In genomic region chr7:45196374-45196773, GRCh38 we compare ENCODE assay signal across 12 cellular contexts. TPM values are rescaled to one million over a fixed set of nuclear protein-coding genes. Genes with fewer than 3 reads are reported as not detected.
DNase-seq lines count a peak whose midpoint lies in the region; ATAC-seq, FAIRE-seq and TF ChIP-seq lines count a peak whose summit lies in the region.
"Had no signal": no experiment of that assay in that cellular context is flagged by ENCODE, and none has a peak within 500 bp of the region (broad histone marks: within the 10 kb centered on the region; RNA-seq: fewer than 3 reads in every experiment).

No MANE protein-coding gene starts in this region.

- intact Hi-C loops in pancreas (cut with DNase I): no loop called here

- TF ChIP-seq CTCF in pancreas (IDR thresholded peaks at IDR 0.05): no peak

- H3K9me3 Mint-ChIP-seq in T-helper 2 cell treated with Interferon-gamma antibody and Interleukin-4, amounts not matched to agents 5 μg/mL and 100 μg/mL, for 36 hours: no peaks in the 10 kb centered on the region
- no peaks in the 10 kb centered on the region for H3K9me3 Mint-ChIP-seq in T-cell
- H3K9me3 Mint-ChIP-seq: type B pancreatic cell had no signal

- no peak for FAIRE-seq in pancreas (lab: Jason Lieb, UNC)

- peaks cover 19% of the 10 kb centered on the region for H3K27me3 Mint-ChIP-seq in T-helper 2 cell treated with Interferon-gamma antibody and Interleukin-4, amounts not matched to agents 5 μg/mL and 100 μg/mL, for 36 hours (ENCODE audit: low read depth)
- peaks cover 11 to 22% of the 10 kb centered on the region in 2 donors for H3K27me3 Mint-ChIP-seq in T-cell

- no peak overlapping the region for H3K4me3 ChIP-seq in pancreas
- H3K4me3 ChIP-seq: SJCRH30 had no signal

- no peaks in the 10 kb centered on the region for H3K36me3 ChIP-seq in pancreas
- H3K36me3 ChIP-seq: SJCRH30 had no signal

- CTCF ChIA-PET in T-cell (lab: Charles Lee): no interaction called here

- no peak overlapping the region for H3K27ac Mint-ChIP-seq in T-helper 2 cell treated with Interferon-gamma antibody and Interleukin-4, amounts not matched to agents 5 μg/mL and 100 μg/mL, for 36 hours
- H3K27ac Mint-ChIP-seq in T-cell: no peak overlapping the region
- H3K27ac Mint-ChIP-seq: activated naive CD8-positive, alpha-beta T cell; type B pancreatic cell had no signal

- H3K9me3 ChIP-seq in pancreas: no peaks in the 10 kb centered on the region
- H3K9me3 ChIP-seq: SJCRH30 had no signal

- DNase-seq in T-helper 2 cell treated with Interferon-gamma antibody and Interleukin-4, amounts not matched to agents 5 μg/mL and 100 μg/mL, for 36 hours (ENCODE audit: low spot score): peak; percentile 86
- peak; percentile 74 for DNase-seq in stimulated activated CD4-positive, alpha-beta T cell treated with anti-CD3 and anti-CD28 coated beads, Interleukin-4, amount 100 ng/mL, for 24 hours
- no peak for DNase-seq in NCI-H2107 (lab: John Stamatoyannopoulos, UW)
- DNase-seq in T-cell: no peak
- no peak for DNase-seq in pancreas
- DNase-seq: SJCRH30 had no signal

- peaks cover 24% of the 10 kb centered on the region for H3K4me1 Mint-ChIP-seq in T-helper 2 cell treated with Interferon-gamma antibody and Interleukin-4, amounts not matched to agents 5 μg/mL and 100 μg/mL, for 36 hours (ENCODE audit: low read depth)
- no peaks in the 10 kb centered on the region for H3K4me1 Mint-ChIP-seq in T-cell

- H3K4me3 Mint-ChIP-seq in T-helper 2 cell treated with Interferon-gamma antibody and Interleukin-4, amounts not matched to agents 5 μg/mL and 100 μg/mL, for 36 hours: no peak overlapping the region
- H3K4me3 Mint-ChIP-seq in T-cell: no peak overlapping the region
- H3K4me3 Mint-ChIP-seq: activated naive CD8-positive, alpha-beta T cell; type B pancreatic cell had no signal

- no peak overlapping the region for H3K27ac ChIP-seq in pancreas
- H3K27ac ChIP-seq: SJCRH30 had no signal

- ATAC-seq in GM18868 (IDR thresholded peaks at IDR 0.05; ENCODE audit: unreplicated experiment) (peak; percentile 84), GM21723 (IDR thresholded peaks at IDR 0.05; ENCODE audit: unreplicated experiment) (peak; percentile 88), HG02970 (IDR thresholded peaks at IDR 0.05; ENCODE audit: low FRiP score, unreplicated experiment) (no peak), T-cell (replicated peaks in 1 of 4) (no peak), pancreas (no peak)

- POLR2A ChIA-PET in T-cell (lab: Charles Lee): no interaction called here

- H3K4me1 ChIP-seq in pancreas: no peaks in the 10 kb centered on the region
- H3K4me1 ChIP-seq: SJCRH30 had no signal

- 78 to 89% methylated on average over 7 of the region's 7 CpGs for WGBS in pancreas, 2 donors

- no peaks in the 10 kb centered on the region for H3K36me3 Mint-ChIP-seq in T-helper 2 cell treated with Interferon-gamma antibody and Interleukin-4, amounts not matched to agents 5 μg/mL and 100 μg/mL, for 36 hours (ENCODE audit: low read depth)
- H3K36me3 Mint-ChIP-seq in T-cell: no peaks in the 10 kb centered on the region
- H3K36me3 Mint-ChIP-seq: type B pancreatic cell had no signal

- H3K27me3 ChIP-seq in pancreas: no peaks in the 10 kb centered on the region

RNA-seq across cellular contexts. Expression of gene RAMP3, which starts 38.8 kb away (rescaled TPM):
- under 1 TPM in 4 of 5 donors, not detected in 1; 0.19 to 0.63 (median 0.45) TPM for total RNA-seq in T-cell
- 10 to 100 TPM in 1 of 6 donors, 1 to 10 TPM in 5; 4.1 to 11.0 (median 6.6) TPM for total RNA-seq in pancreas
- polyA plus RNA-seq in pancreas: 10 to 100 TPM; 25.9 to 41.1 TPM
- total RNA-seq: Daoy, SJCRH30 had no signal

Comparison
In these comparisons a context has a peak if more than half of its experiments do, and no peak if none do; other contexts are left out.
1. ATAC-seq: peak in GM18868 (single experiment) and GM21723 (single experiment); none in HG02970 (single experiment), T-cell (0 of 4) and pancreas (0 of 4).
2. DNase-seq: peak in T-helper 2 cell treated with Interferon-gamma antibody and Interleukin-4, amounts not matched to agents 5 μg/mL and 100 μg/mL, for 36 hours (single experiment) and stimulated activated CD4-positive, alpha-beta T cell treated with anti-CD3 and anti-CD28 coated beads, Interleukin-4, amount 100 ng/mL, for 24 hours (single experiment); none in NCI-H2107 (single experiment), T-cell (0 of 34) and pancreas (0 of 6).